ENCODE assay signal across 9 cellular contexts in genomic region chr17:76005263-76006149, GRCh38. TPM values are rescaled to one million over a fixed set of nuclear protein-coding genes. Genes with fewer than 3 reads are reported as not detected.
DNase-seq lines count a peak whose midpoint lies in the region; ATAC-seq and TF ChIP-seq lines count a peak whose summit lies in the region.
"Had no signal": no experiment of that assay in that cellular context is flagged by ENCODE, and none has a peak within 500 bp of the region (broad histone marks: within the 10 kb centered on the region; RNA-seq: fewer than 3 reads in every experiment).

No MANE protein-coding gene starts in this region.

- no peak for TF ChIP-seq CTCF in activated B cell treated with CpG ODN at 0.5 μM for 24 hours (IDR thresholded peaks at IDR 0.05)
- peak; percentile 68 for TF ChIP-seq CTCF in cardiac fibroblast (IDR thresholded peaks at IDR 0.05; ENCODE audit: low read depth, low read length)

- no peak overlapping the region for H3K4me3 ChIP-seq in cardiac fibroblast (replicated peaks in 1 of 2; ENCODE audit: low read depth in 2 of 2, low read length in 2 of 2)

- CTCF ChIA-PET in activated B cell treated with CpG ODN at 0.5 μM for 24 hours (lab: Charles Lee) = interaction anchor here (0.7 to 5.0 kb wide), 15 partner anchors 8 to 393 kb away, joined by 3 to 47 read pairs (median 5); partner anchors contain the start of genes FBF1, GALK1, MRPL38 and TRIM65

- no peaks in the 10 kb centered on the region for H3K27me3 Mint-ChIP-seq in activated B cell treated with CpG ODN at 0.5 μM for 24 hours
- H3K27me3 Mint-ChIP-seq: stimulated activated naive CD8-positive, alpha-beta T cell treated with anti-CD3 and anti-CD28 coated beads, Interleukin-15, Interleukin-2, amounts not matched to agents 100 ng/mL and 50 ng/mL, for 24 hours had no signal

- intact Hi-C loops in activated B cell treated with CpG ODN at 0.5 μM for 24 hours (cut with micrococcal nuclease) = loop anchor here (1.0 to 2.0 kb wide), 3 partner anchors 26 to 253 kb away; partner anchors contain the start of genes ACOX1 and TEN1

- no peaks in the 10 kb centered on the region for H3K4me1 Mint-ChIP-seq in activated B cell treated with CpG ODN at 0.5 μM for 24 hours

- H3K4me3 Mint-ChIP-seq in activated B cell treated with CpG ODN at 0.5 μM for 24 hours = no peak overlapping the region
- H3K4me3 Mint-ChIP-seq: stimulated activated naive CD8-positive, alpha-beta T cell treated with anti-CD3 and anti-CD28 coated beads, Interleukin-15, Interleukin-2, amounts not matched to agents 100 ng/mL and 50 ng/mL, for 24 hours had no signal

- H3K9me3 Mint-ChIP-seq in activated B cell treated with CpG ODN at 0.5 μM for 24 hours = no peaks in the 10 kb centered on the region
- H3K9me3 Mint-ChIP-seq: stimulated activated naive CD8-positive, alpha-beta T cell treated with anti-CD3 and anti-CD28 coated beads, Interleukin-15, Interleukin-2, amounts not matched to agents 100 ng/mL and 50 ng/mL, for 24 hours had no signal

- H3K27ac Mint-ChIP-seq in activated B cell treated with CpG ODN at 0.5 μM for 24 hours = peak overlapping the region; percentile 24
- H3K27ac Mint-ChIP-seq: stimulated activated naive CD8-positive, alpha-beta T cell treated with anti-CD3 and anti-CD28 coated beads, Interleukin-15, Interleukin-2, amounts not matched to agents 100 ng/mL and 50 ng/mL, for 24 hours had no signal

- POLR2A ChIA-PET in activated B cell treated with CpG ODN at 0.5 μM for 24 hours (lab: Charles Lee) = interaction anchor here (0.6 to 3.7 kb wide), 6 partner anchors 27 to 478 kb away, joined by 4 to 30 read pairs (median 8); partner anchors contain the start of genes ACOX1, MRPL38, TEN1 and TRIM65

- H3K36me3 Mint-ChIP-seq in activated B cell treated with CpG ODN at 0.5 μM for 24 hours (ENCODE audit: low read depth) = peaks cover 7% of the 10 kb centered on the region

- ATAC-seq in activated B cell treated with CpG ODN at 0.5 μM for 24 hours (ENCODE audit: low read depth) = peak; percentile 85
- peak; percentile 67 for ATAC-seq in left lobe of liver
- ATAC-seq in GM18517 (IDR thresholded peaks at IDR 0.05; ENCODE audit: unreplicated experiment) = no peak

- DNase-seq in activated gamma-delta T cell treated with Interleukin-2 at 50 U/mL for 16 hours (peak; percentile 84), activated gamma-delta T cell (lab: John Stamatoyannopoulos, UW) (no peak), NCI-H2196 treated with DMSO at 0.1 percent for 48 hours (lab: John Stamatoyannopoulos, UW; ENCODE audit: unreplicated experiment) (peak; percentile 50), activated B cell treated with CpG ODN at 0.5 μM for 24 hours (peak; percentile 73), cardiac fibroblast (ENCODE audit: low read depth in 2 of 2) (peak; percentile 74 to 77), left lobe of liver (ENCODE audit: low spot score) (peak; percentile 83)
- peak; percentile 81 to 93 for DNase-seq in stimulated activated CD4-positive, alpha-beta T cell treated with anti-CD3 and anti-CD28 coated beads, Interleukin-4, amount 100 ng/mL, for 48 hours (ENCODE audit: low read depth in 2 of 2)

RNA-seq across cellular contexts. Expression of gene CDK3, which starts 4.9 kb away (rescaled TPM):
- total RNA-seq in activated B cell treated with CpG ODN at 0.5 μM for 24 hours (11.4 and 14.1 TPM in 2 replicates), left lobe of liver (3.6 TPM)

RNA-seq across cellular contexts. Expression of gene EVPL, which starts 21.6 kb away (rescaled TPM):
- not detected in 2 replicates for total RNA-seq in activated B cell treated with CpG ODN at 0.5 μM for 24 hours
- total RNA-seq in left lobe of liver = 0.53 TPM

RNA-seq across cellular contexts. Expression of gene TEN1, which starts 26.5 kb away (rescaled TPM):
- total RNA-seq in activated B cell treated with CpG ODN at 0.5 μM for 24 hours (22.7 and 23.2 TPM in 2 replicates), left lobe of liver (14.1 TPM)

RNA-seq across cellular contexts. Expression of gene ACOX1, which starts 26.5 kb away (rescaled TPM):
- total RNA-seq in activated B cell treated with CpG ODN at 0.5 μM for 24 hours (23.3 and 25.8 TPM in 2 replicates), left lobe of liver (199 TPM)
